8 cellular contexts compared by ENCODE assay signal in the genomic region with DNA sequence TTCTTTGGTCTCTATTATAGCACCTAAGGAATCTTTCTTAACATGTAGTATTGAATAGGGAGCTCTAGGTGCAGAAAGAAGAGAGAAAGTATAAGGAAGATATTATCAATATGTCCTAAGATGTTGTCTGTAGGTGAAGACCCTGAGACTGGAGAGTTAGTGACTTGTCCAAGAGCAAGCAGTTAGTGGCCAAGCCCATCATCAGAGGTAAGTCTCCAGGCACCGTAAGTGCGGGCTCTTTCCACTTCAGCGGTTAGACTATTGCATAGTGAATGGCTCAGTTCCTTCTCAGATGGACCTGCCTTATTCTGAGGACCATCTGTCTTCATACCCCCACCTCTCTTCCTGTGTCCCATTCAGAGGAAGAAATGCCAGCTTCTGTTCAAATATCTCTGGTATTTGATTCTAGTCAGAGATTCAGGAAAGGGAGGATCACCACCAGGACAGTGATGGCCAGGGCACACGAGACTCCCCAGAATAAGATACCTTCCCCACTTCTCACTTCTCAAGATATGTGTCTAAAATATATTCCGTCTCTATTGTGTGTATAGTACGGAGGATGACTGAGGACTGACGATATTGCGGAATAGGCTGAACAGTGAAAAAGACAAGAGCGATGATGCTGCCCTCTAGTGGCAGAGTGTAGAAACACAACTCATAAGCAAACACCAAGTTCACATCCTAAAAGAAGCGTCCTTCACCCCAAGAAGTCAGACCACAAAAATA. TPM values are rescaled to one million over a fixed set of nuclear protein-coding genes. Genes with fewer than 3 reads are reported as not detected.
A peak's percentile ranks its signal among the peaks of the same experiment; 100 is the strongest.
DNase-seq lines count a peak whose midpoint lies in the region; ATAC-seq and TF ChIP-seq lines count a peak whose summit lies in the region.

No MANE protein-coding gene starts in this region.

- no peaks in the 10 kb centered on the region for H3K27me3 ChIP-seq in CD8-positive, alpha-beta T cell (ENCODE audit: insufficient read depth, low read length)
- H3K27me3 ChIP-seq in effector memory CD4-positive, alpha-beta T cell (replicated peaks; ENCODE audit: control insufficient read depth, insufficient read depth, low read length, poor library complexity, severe bottlenecking), result no peaks in the 10 kb centered on the region
- no peaks in the 10 kb centered on the region for H3K27me3 ChIP-seq in mesendoderm (ENCODE audit: insufficient read depth, low read length, poor library complexity)

- H3K4me3 ChIP-seq in CD8-positive, alpha-beta T cell (ENCODE audit: low read depth, low read length), result peak overlapping the region; percentile 9
- H3K4me3 ChIP-seq in effector memory CD4-positive, alpha-beta T cell (ENCODE audit: insufficient read depth, low read depth, low read length, poor library complexity, severe bottlenecking), result no peak overlapping the region
- no peak overlapping the region for H3K4me3 ChIP-seq in mesendoderm (ENCODE audit: low read length)

- H3K4me1 ChIP-seq in CD8-positive, alpha-beta T cell (ENCODE audit: insufficient read depth, low read length), result peaks cover 3% of the 10 kb centered on the region
- no peaks in the 10 kb centered on the region for H3K4me1 ChIP-seq in effector memory CD4-positive, alpha-beta T cell (ENCODE audit: control insufficient read depth, insufficient read depth, low read length, poor library complexity, severe bottlenecking)
- no peaks in the 10 kb centered on the region for H3K4me1 ChIP-seq in mesendoderm (ENCODE audit: control insufficient read depth, low read depth, low read length)

- peak in 6 of 7 experiments; percentile 29 to 73 (median 51) for DNase-seq in CD8-positive, alpha-beta T cell
- DNase-seq in NCI-H526 (lab: John Stamatoyannopoulos, UW) (peak; percentile 36 to 71), mesendoderm (peak; percentile 62)
- peak; percentile 66 for DNase-seq in activated CD4-positive, alpha-beta memory T cell treated with anti-CD3 and anti-CD28 coated beads for 36 hours
- peak; percentile 10 to 50 (median 18) for DNase-seq in effector memory CD4-positive, alpha-beta T cell
- DNase-seq in stimulated activated CD8-positive, alpha-beta memory T cell treated with anti-CD3 and anti-CD28 coated beads, Interleukin-7, amount 100 ng/mL, for 4 hours (ENCODE audit: low read depth in 2 of 2), result peak; percentile 4 to 38

- H3K36me3 ChIP-seq in CD8-positive, alpha-beta T cell (ENCODE audit: insufficient read depth, low read length), result no peaks in the 10 kb centered on the region
- H3K36me3 ChIP-seq in effector memory CD4-positive, alpha-beta T cell (ENCODE audit: control insufficient read depth, insufficient read depth, low read length), result no peaks in the 10 kb centered on the region
- no peaks in the 10 kb centered on the region for H3K36me3 ChIP-seq in mesendoderm (ENCODE audit: control insufficient read depth, insufficient read depth, low read length)

- no peaks in the 10 kb centered on the region for H3K9me3 Mint-ChIP-seq in CD8-positive, alpha-beta T cell
- no peaks in the 10 kb centered on the region for H3K9me3 Mint-ChIP-seq in activated CD4-positive, alpha-beta memory T cell treated with anti-CD3 and anti-CD28 coated beads for 36 hours

- H3K9me3 ChIP-seq in CD8-positive, alpha-beta T cell (ENCODE audit: low read length), result no peaks in the 10 kb centered on the region
- no peaks in the 10 kb centered on the region for H3K9me3 ChIP-seq in effector memory CD4-positive, alpha-beta T cell (ENCODE audit: control insufficient read depth, low read length)

- no peaks in the 10 kb centered on the region for H3K79me1 ChIP-seq in mesendoderm (ENCODE audit: low read length)

- CTCF ChIA-PET in CD8-positive, alpha-beta T cell (lab: Charles Lee), result interaction anchor here (0.6 to 4.7 kb wide), 17 partner anchors 9 to 757 kb away, joined by 3 to 39 read pairs (median 3); a partner anchor contains a TSS
- CTCF ChIA-PET in activated CD4-positive, alpha-beta memory T cell treated with anti-CD3 and anti-CD28 coated beads for 36 hours (lab: Charles Lee), result interaction anchor here (0.6 to 6.7 kb wide), 23 partner anchors 10 to 758 kb away, joined by 3 to 113 read pairs (median 4); a partner anchor contains a TSS

- no peak overlapping the region for H3K27ac ChIP-seq in CD8-positive, alpha-beta T cell (ENCODE audit: low read depth, low read length)
- H3K27ac ChIP-seq in effector memory CD4-positive, alpha-beta T cell (ENCODE audit: insufficient read depth, low read length, poor library complexity, severe bottlenecking), result no peak overlapping the region
- H3K27ac ChIP-seq in mesendoderm (ENCODE audit: low read depth, low read length), result no peak overlapping the region

- no peaks in the 10 kb centered on the region for H3K79me2 ChIP-seq in mesendoderm (ENCODE audit: control insufficient read depth, insufficient read depth, low read length)

- H3K36me3 Mint-ChIP-seq in CD8-positive, alpha-beta T cell, result no peaks in the 10 kb centered on the region
- H3K36me3 Mint-ChIP-seq in activated CD4-positive, alpha-beta memory T cell treated with anti-CD3 and anti-CD28 coated beads for 36 hours, result no peaks in the 10 kb centered on the region

- H3K56ac ChIP-seq in mesendoderm (ENCODE audit: low read length), result peak overlapping the region; percentile 40

- intact Hi-C loops in CD8-positive, alpha-beta T cell (cut with DNase I, micrococcal nuclease), result loop anchor here (1.0 to 5.0 kb wide), 5 partner anchors 127 to 758 kb away; no protein-coding TSS in a partner anchor
- intact Hi-C loops in activated CD4-positive, alpha-beta memory T cell treated with anti-CD3 and anti-CD28 coated beads for 36 hours (cut with micrococcal nuclease), result loop anchor here (1.0 to 10.0 kb wide), 7 partner anchors 95 to 757 kb away; a partner anchor contains a TSS

- H3K9ac ChIP-seq in mesendoderm (ENCODE audit: low read length), result no peak overlapping the region

- H4K8ac ChIP-seq in mesendoderm (ENCODE audit: low read depth, low read length), result no peak overlapping the region

- H3K4me1 Mint-ChIP-seq in CD8-positive, alpha-beta T cell (ENCODE audit: low read depth), result peaks cover 3% of the 10 kb centered on the region
- H3K4me1 Mint-ChIP-seq in activated CD4-positive, alpha-beta memory T cell treated with anti-CD3 and anti-CD28 coated beads for 36 hours (ENCODE audit: low read depth), result peaks cover 6% of the 10 kb centered on the region

- H3K27ac Mint-ChIP-seq in CD8-positive, alpha-beta T cell, result no peak overlapping the region
- H3K27ac Mint-ChIP-seq in activated CD4-positive, alpha-beta memory T cell treated with anti-CD3 and anti-CD28 coated beads for 36 hours, result no peak overlapping the region

- H3K27me3 Mint-ChIP-seq in CD8-positive, alpha-beta T cell (ENCODE audit: low read depth), result no peaks in the 10 kb centered on the region
- peaks cover 4% of the 10 kb centered on the region for H3K27me3 Mint-ChIP-seq in activated CD4-positive, alpha-beta memory T cell treated with anti-CD3 and anti-CD28 coated beads for 36 hours

- H2BK120ac ChIP-seq in mesendoderm (ENCODE audit: low read depth, low read length), result no peak overlapping the region

- no peak overlapping the region for H2AK5ac ChIP-seq in mesendoderm (ENCODE audit: low read length)

- peak; percentile 89 for ATAC-seq in CD8-positive, alpha-beta T cell
- ATAC-seq in GM19351 (IDR thresholded peaks at IDR 0.05; ENCODE audit: unreplicated experiment) (peak; percentile 94), HG03565 (IDR thresholded peaks at IDR 0.05; ENCODE audit: unreplicated experiment) (peak; percentile 87)

- no peak overlapping the region for H3K23ac ChIP-seq in mesendoderm (ENCODE audit: low read length)

- peak overlapping the region; percentile 45 for H3K18ac ChIP-seq in mesendoderm (ENCODE audit: low read length)

- H4K5ac ChIP-seq in mesendoderm (ENCODE audit: low read length), result no peak overlapping the region

- no peak overlapping the region for H2BK15ac ChIP-seq in mesendoderm (replicated peaks; ENCODE audit: low read depth)

- peak overlapping the region; percentile 7 for H3K4me3 Mint-ChIP-seq in CD8-positive, alpha-beta T cell
- H3K4me3 Mint-ChIP-seq in activated CD4-positive, alpha-beta memory T cell treated with anti-CD3 and anti-CD28 coated beads for 36 hours, result no peak overlapping the region

- POLR2A ChIA-PET in CD8-positive, alpha-beta T cell (lab: Charles Lee), result no interaction called here
- POLR2A ChIA-PET in activated CD4-positive, alpha-beta memory T cell treated with anti-CD3 and anti-CD28 coated beads for 36 hours (lab: Charles Lee), result no interaction called here

- peak overlapping the region; percentile 14 for H3K4me2 ChIP-seq in mesendoderm (ENCODE audit: low read length)

- H3K4ac ChIP-seq in mesendoderm (ENCODE audit: low read depth, low read length), result no peak overlapping the region

- H2BK5ac ChIP-seq in mesendoderm (ENCODE audit: low read length), result no peak overlapping the region

- no CpG with 5 or more reads among the region's 10 CpGs for WGBS in mesendoderm (ENCODE audit: extremely low coverage, insufficient coverage, low lambda C conversion rate)

- peak; percentile 81 for TF ChIP-seq CTCF in CD8-positive, alpha-beta T cell (IDR thresholded peaks at IDR 0.05)

RNA-seq across cellular contexts. Expression of a gene that starts 19.1 kb away (rescaled TPM):
- 10 to 100 TPM; 22.3 to 22.5 TPM for total RNA-seq in CD8-positive, alpha-beta T cell
- not detected for total RNA-seq in activated CD4-positive, alpha-beta memory T cell treated with anti-CD3 and anti-CD28 coated beads for 36 hours
- not detected for polyA plus RNA-seq in mesendoderm (2013, experiment 1 of 2)
- 0.01 TPM for polyA plus RNA-seq in mesendoderm (2013, experiment 2 of 2)

Comparison
In these comparisons a context has a peak if more than half of its experiments do, and no peak if none do; other contexts are left out.
1. RNA of a gene that starts 19.1 kb away (total RNA-seq): 22.3 to 22.5 TPM in CD8-positive, alpha-beta T cell; not detected in activated CD4-positive, alpha-beta memory T cell treated with anti-CD3 and anti-CD28 coated beads for 36 hours; every median in the first group is over 10 times any median in the second.
2. Peak in every context shown above with its lines, with median percentiles within 50 percentile points of each other: ATAC-seq and DNase-seq.